8 cellular contexts compared by ENCODE assay signal in the genomic region with DNA sequence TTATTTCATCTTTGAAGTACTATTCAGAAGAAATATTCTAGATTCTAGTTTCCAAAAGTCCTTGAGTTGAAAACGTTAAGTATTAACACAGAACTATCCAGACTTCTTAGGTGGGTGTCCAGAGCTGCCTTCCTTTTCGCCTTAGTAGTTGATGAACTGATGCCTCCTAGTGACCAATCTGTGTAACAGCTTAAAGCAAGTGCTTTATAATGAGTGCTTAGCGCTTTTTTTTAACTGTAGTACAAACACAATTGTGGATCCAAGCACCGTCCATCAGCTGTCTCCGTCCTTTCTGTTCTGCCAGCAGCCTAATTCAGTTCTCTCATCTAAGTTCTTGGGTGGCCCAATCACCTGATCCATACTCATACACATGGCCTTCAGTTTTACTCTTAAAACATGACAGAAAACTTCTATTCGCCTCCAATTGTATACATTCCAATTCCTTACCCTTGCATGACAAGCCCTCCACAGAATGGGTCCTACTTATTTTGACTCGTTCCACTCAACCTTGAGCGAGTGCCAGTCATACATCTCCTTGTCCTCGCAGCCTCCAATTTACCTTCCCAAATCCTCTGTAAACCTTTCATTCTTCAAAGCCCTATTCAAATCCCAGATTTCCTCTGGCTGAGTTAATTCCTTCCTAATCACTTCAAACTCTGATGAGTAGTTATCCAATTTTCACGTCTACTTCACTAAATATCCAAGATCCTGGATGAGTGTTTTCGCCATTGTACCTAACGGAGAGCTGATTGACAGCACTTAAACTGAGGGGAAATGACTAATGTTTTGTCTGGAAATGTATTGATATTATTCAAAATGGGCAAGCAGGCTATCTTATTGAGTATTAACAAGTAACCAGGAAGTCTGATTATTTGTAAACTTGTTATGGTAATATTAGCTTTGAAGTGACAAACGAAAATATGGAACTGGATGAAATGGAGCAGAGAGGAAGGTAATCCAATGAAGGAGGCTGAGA. TPM values are rescaled to one million over a fixed set of nuclear protein-coding genes. Genes with fewer than 3 reads are reported as not detected.
DNase-seq lines count a peak whose midpoint lies in the region; ATAC-seq and TF ChIP-seq lines count a peak whose summit lies in the region.

No MANE protein-coding gene starts in this region.

- no peak overlapping the region for H3K27ac Mint-ChIP-seq in T-cell
- peak overlapping the region in 3 of 6 donors; percentile 7 to 84 (median 43) for H3K27ac Mint-ChIP-seq in naive B cell

- H3K27me3 Mint-ChIP-seq in T-cell, result no peaks in the 10 kb centered on the region
- no peaks in the 10 kb centered on the region for H3K27me3 Mint-ChIP-seq in naive B cell

- H3K36me3 Mint-ChIP-seq in T-cell (no peaks in the 10 kb centered on the region), naive B cell (no peaks in the 10 kb centered on the region)

- H3K4me3 ChIP-seq in epithelial cell of proximal tubule (ENCODE audit: low read depth, low read length), result no peak overlapping the region

- peak; percentile 72 for ATAC-seq in GM18867 (IDR thresholded peaks at IDR 0.05; ENCODE audit: unreplicated experiment)
- peak; percentile 59 for ATAC-seq in HG03045 (IDR thresholded peaks at IDR 0.05; ENCODE audit: unreplicated experiment)
- peak; percentile 66 to 78 (median 69) for ATAC-seq in T-cell (replicated peaks in 1 of 4)
- peak; percentile 81 for ATAC-seq in naive B cell (ENCODE audit: low read depth in 2 of 2)

- no peak overlapping the region for H3K4me3 Mint-ChIP-seq in T-cell
- no peak overlapping the region for H3K4me3 Mint-ChIP-seq in naive B cell

- H3K4me1 Mint-ChIP-seq in T-cell (peaks cover 12 to 16% (median 15%) of the 10 kb centered on the region in 3 donors), naive B cell (peaks cover 4 to 11% (median 6%) of the 10 kb centered on the region in 3 donors)

- peak; percentile 40 for DNase-seq in COLO668 (lab: John Stamatoyannopoulos, UW; ENCODE audit: unreplicated experiment)
- peak; percentile 74 for DNase-seq in NCI-H187 treated with DMSO at 0.1 percent for 48 hours (lab: John Stamatoyannopoulos, UW)
- peak in 12 of 34 experiments; percentile 12 to 42 (median 24) for DNase-seq in T-cell
- DNase-seq in epithelial cell of proximal tubule (ENCODE audit: low read depth), result no peak
- peak; percentile 52 for DNase-seq in naive B cell
- no peak for DNase-seq in NK-92 (lab: John Stamatoyannopoulos, UW; ENCODE audit: unreplicated experiment)

- peak; percentile 89 for TF ChIP-seq CTCF in epithelial cell of proximal tubule (conservative IDR thresholded peaks at IDR 0.05; ENCODE audit: low read depth, low read length)

- CTCF ChIA-PET in T-cell (lab: Charles Lee), result interaction anchor here (0.6 to 4.8 kb wide), 20 partner anchors 11 to 705 kb away, joined by 3 to 39 read pairs (median 3); partner anchors contain the start of gene GLIPR1L1 (in 1 of the 2)

- no peaks in the 10 kb centered on the region for H3K9me3 Mint-ChIP-seq in T-cell
- H3K9me3 Mint-ChIP-seq in naive B cell, result no peaks in the 10 kb centered on the region

- POLR2A ChIA-PET in T-cell (lab: Charles Lee), result no interaction called here

RNA-seq across cellular contexts. Expression of gene PHLDA1, which starts 5.8 kb away (rescaled TPM):
- total RNA-seq in T-cell, result 10 to 100 TPM in 1 of 5 donors, 1 to 10 TPM in 4; 5.4 to 11.7 (median 7.1) TPM
- total RNA-seq in epithelial cell of proximal tubule, result 74.3 and 89.0 TPM in 2 replicates
- polyA plus RNA-seq in naive B cell (ENCODE audit: low read depth in 6 of 6), result under 1 TPM; 0.11 to 0.30 (median 0.16) TPM

RNA-seq across cellular contexts. Expression of gene NAP1L1, which starts 47.1 kb away (rescaled TPM):
- 100 to 1,000 TPM; 523 to 643 (median 591) TPM for total RNA-seq in T-cell
- total RNA-seq in epithelial cell of proximal tubule, result 393 and 473 TPM in 2 replicates
- 100 to 1,000 TPM; 112 to 223 (median 196) TPM for polyA plus RNA-seq in naive B cell (ENCODE audit: low read depth in 6 of 6)

Comparison
In these comparisons a context has a peak if more than half of its experiments do, and no peak if none do; other contexts are left out.
1. DNase-seq: peak in COLO668 (single experiment), NCI-H187 treated with DMSO at 0.1 percent for 48 hours (single experiment) and naive B cell (single experiment); none in epithelial cell of proximal tubule (single experiment) and NK-92 (single experiment).
2. Peak in every context shown above with its lines, with median percentiles within 50 percentile points of each other: ATAC-seq.